Comparison of ENCODE assay signal across 17 cellular contexts in genomic region chr9:127664678-127665507, GRCh38. TPM values are rescaled to one million over a fixed set of nuclear protein-coding genes. Genes with fewer than 3 reads are reported as not detected.
A peak's percentile ranks its signal among the peaks of the same experiment; 100 is the strongest.
DNase-seq lines count a peak whose midpoint lies in the region; ATAC-seq, FAIRE-seq and TF ChIP-seq lines count a peak whose summit lies in the region.
"Had no signal": no experiment of that assay in that cellular context is flagged by ENCODE, and none has a peak within 500 bp of the region (broad histone marks: within the 10 kb centered on the region; RNA-seq: fewer than 3 reads in every experiment).

No MANE protein-coding gene starts in this region.

- H3K4me3 ChIP-seq in WERI-Rb-1 (ENCODE audit: low read depth, low read length) (no peak overlapping the region), right cardiac atrium (ENCODE audit: low read length) (no peak overlapping the region), smooth muscle cell (no peak overlapping the region)

- no peak overlapping the region for H3K9ac ChIP-seq in smooth muscle cell (ENCODE audit: low read depth)

- H3K4me3 Mint-ChIP-seq in activated T-cell treated with anti-CD3 and anti-CD28 coated beads, Interleukin-2, amount 50 U/mL, for 24 hours, result no peak overlapping the region
- no peak overlapping the region for H3K4me3 Mint-ChIP-seq in effector memory CD8-positive, alpha-beta T cell
- H3K4me3 Mint-ChIP-seq: activated naive CD8-positive, alpha-beta T cell; CD4-positive, alpha-beta memory T cell; dendritic cell treated with granulocyte-macrophage colony-stimulating factor and Interleukin-4, amounts not matched to agents 40 ng/mL and 50 ng/mL, for 4 days had no signal

- peaks cover 21% of the 10 kb centered on the region for H3K36me3 Mint-ChIP-seq in activated T-cell treated with anti-CD3 and anti-CD28 coated beads, Interleukin-2, amount 50 U/mL, for 24 hours (ENCODE audit: low read depth)
- peaks cover 7% of the 10 kb centered on the region for H3K36me3 Mint-ChIP-seq in effector memory CD8-positive, alpha-beta T cell (ENCODE audit: insufficient read depth)

- in situ Hi-C loops in G401 (cut with HindIII; ENCODE audit: low sequenced_read_pairs), result no loop called here

- no peaks in the 10 kb centered on the region for H3K4me1 Mint-ChIP-seq in activated T-cell treated with anti-CD3 and anti-CD28 coated beads, Interleukin-2, amount 50 U/mL, for 24 hours (ENCODE audit: low read depth)
- H3K4me1 Mint-ChIP-seq in effector memory CD8-positive, alpha-beta T cell (ENCODE audit: low read depth in 2 of 2), result no peaks in the 10 kb centered on the region
- H3K4me1 Mint-ChIP-seq: CD4-positive, alpha-beta memory T cell had no signal

- H3K4me1 ChIP-seq in right cardiac atrium (ENCODE audit: control insufficient read depth, insufficient read depth, low read length) (no peaks in the 10 kb centered on the region), smooth muscle cell (ENCODE audit: low read depth) (no peaks in the 10 kb centered on the region)

- FAIRE-seq in GM12892 (lab: Jason Lieb, UNC), result no peak

- TF ChIP-seq CTCF in WERI-Rb-1 (IDR thresholded peaks at IDR 0.05; ENCODE audit: low read depth, low read length) (no peak), smooth muscle cell (IDR thresholded peaks at IDR 0.05; ENCODE audit: borderline replicate concordance, insufficient read depth, poor library complexity, severe bottlenecking) (no peak)

- H3K79me2 ChIP-seq in smooth muscle cell (ENCODE audit: low read depth), result no peaks in the 10 kb centered on the region

- H2AFZ ChIP-seq in smooth muscle cell (ENCODE audit: low read depth), result no peak overlapping the region

- H3K27ac Mint-ChIP-seq in activated T-cell treated with anti-CD3 and anti-CD28 coated beads, Interleukin-2, amount 50 U/mL, for 24 hours, result no peak overlapping the region
- no peak overlapping the region for H3K27ac Mint-ChIP-seq in effector memory CD8-positive, alpha-beta T cell
- H3K27ac Mint-ChIP-seq: activated naive CD8-positive, alpha-beta T cell; dendritic cell treated with granulocyte-macrophage colony-stimulating factor and Interleukin-4, amounts not matched to agents 40 ng/mL and 50 ng/mL, for 4 days had no signal

- H3K9me3 ChIP-seq in WERI-Rb-1 (ENCODE audit: severe bottlenecking), result no peaks in the 10 kb centered on the region
- no peaks in the 10 kb centered on the region for H3K9me3 ChIP-seq in right cardiac atrium (ENCODE audit: control insufficient read depth, low read length)
- H3K9me3 ChIP-seq in smooth muscle cell (replicated peaks; ENCODE audit: low read depth), result no peaks in the 10 kb centered on the region

- no peaks in the 10 kb centered on the region for H3F3A ChIP-seq in smooth muscle cell (ENCODE audit: low read depth)

- no peak overlapping the region for H3K4me2 ChIP-seq in smooth muscle cell

- intact Hi-C loops in right cardiac atrium (cut with DNase I), result no loop called here

- no peaks in the 10 kb centered on the region for H4K20me1 ChIP-seq in smooth muscle cell (ENCODE audit: low read depth)

- peak overlapping the region; percentile 95 for H3K27ac ChIP-seq in WERI-Rb-1
- no peak overlapping the region for H3K27ac ChIP-seq in right cardiac atrium (ENCODE audit: low read length)
- no peak overlapping the region for H3K27ac ChIP-seq in smooth muscle cell (ENCODE audit: low read depth)

- no peaks in the 10 kb centered on the region for H3K27me3 Mint-ChIP-seq in activated T-cell treated with anti-CD3 and anti-CD28 coated beads, Interleukin-2, amount 50 U/mL, for 24 hours
- peaks cover 8 to 11% of the 10 kb centered on the region in 2 donors for H3K27me3 Mint-ChIP-seq in effector memory CD8-positive, alpha-beta T cell
- H3K27me3 Mint-ChIP-seq: activated naive CD8-positive, alpha-beta T cell; CD4-positive, alpha-beta memory T cell; dendritic cell treated with granulocyte-macrophage colony-stimulating factor and Interleukin-4, amounts not matched to agents 40 ng/mL and 50 ng/mL, for 4 days had no signal

- no peaks in the 10 kb centered on the region for H3K27me3 ChIP-seq in WERI-Rb-1 (ENCODE audit: insufficient read depth, low read depth, severe bottlenecking)
- no peaks in the 10 kb centered on the region for H3K27me3 ChIP-seq in right cardiac atrium (ENCODE audit: control insufficient read depth, insufficient read depth)
- H3K27me3 ChIP-seq in smooth muscle cell (ENCODE audit: low read depth), result no peaks in the 10 kb centered on the region

- no peaks in the 10 kb centered on the region for H3K9me3 Mint-ChIP-seq in activated T-cell treated with anti-CD3 and anti-CD28 coated beads, Interleukin-2, amount 50 U/mL, for 24 hours
- H3K9me3 Mint-ChIP-seq in effector memory CD8-positive, alpha-beta T cell, result no peaks in the 10 kb centered on the region
- H3K9me3 Mint-ChIP-seq: CD4-positive, alpha-beta memory T cell; dendritic cell treated with granulocyte-macrophage colony-stimulating factor and Interleukin-4, amounts not matched to agents 40 ng/mL and 50 ng/mL, for 4 days had no signal

- TF ChIP-seq POLR2A in GM12892 (IDR thresholded peaks at IDR 0.05; ENCODE audit: low read depth, low read length), result no peak

- DNase-seq in G401 (ENCODE audit: low spot score), result peak; percentile 73
- peak; percentile 95 for DNase-seq in WERI-Rb-1
- peak in 2 of 3 donors; percentile 48 to 52 for DNase-seq in right cardiac atrium
- peak; percentile 85 for DNase-seq in retina
- no peak for DNase-seq in smooth muscle cell (lab: John Stamatoyannopoulos, UW; ENCODE audit: unreplicated experiment)
- DNase-seq in GM12892 (ENCODE audit: insufficient read length), result no peak
- no peak for DNase-seq in activated T-cell treated with anti-CD3 and anti-CD28 coated beads, Interleukin-2, amount 50 U/mL, for 24 hours
- DNase-seq in effector memory CD8-positive, alpha-beta T cell, result no peak
- DNase-seq: CD4-positive, alpha-beta memory T cell; H7; NCI-H187 treated with DMSO at 0.1 percent for 48 hours; NK-92 treated with Interleukin-12 subunit alpha and Interleukin-12 subunit beta, amount 100 ng/mL, for 24 hours; T-helper 2 cell had no signal

- 62% methylated on average over 10 of the region's 10 CpGs for WGBS in right cardiac atrium
- 73% methylated on average over 10 of the region's 10 CpGs for WGBS in smooth muscle cell (ENCODE audit: low lambda C conversion rate)

- H3K36me3 ChIP-seq in WERI-Rb-1 (peaks cover 69% of the 10 kb centered on the region), smooth muscle cell (ENCODE audit: low read depth) (no peaks in the 10 kb centered on the region)

- ATAC-seq in right cardiac atrium, result peak; percentile 66 to 83
- ATAC-seq in effector memory CD8-positive, alpha-beta T cell (replicated peaks), result no peak

RNA-seq across cellular contexts. Expression of gene CFAP157, which starts 41.9 kb away (rescaled TPM):
- not detected in 2 replicates for total RNA-seq in G401 (2014; rRNA removed; shearing (Covaris generic))
- total RNA-seq in right cardiac atrium, result not detected
- polyA plus RNA-seq in right cardiac atrium, result 0.18 TPM
- total RNA-seq in smooth muscle cell, result not detected in 2 replicates
- 0.33 and 0.41 TPM in 2 replicates for polyA plus RNA-seq in smooth muscle cell
- polyA plus RNA-seq in GM12892 (2012; ENCODE audit: missing spikeins), result 0.25 TPM
- total RNA-seq: H7, mononuclear cell, skeletal muscle tissue had no signal

RNA-seq across cellular contexts. Expression of gene PTRH1, which starts 50.6 kb away (rescaled TPM):
- 33.3 and 35.0 TPM in 2 replicates for total RNA-seq in G401 (2014; rRNA removed; shearing (Covaris generic))
- 10 to 100 TPM in 3 of 4 donors, 1 to 10 TPM in 1; 8.7 to 15.0 (median 11.6) TPM for total RNA-seq in right cardiac atrium
- 16.3 TPM for polyA plus RNA-seq in right cardiac atrium
- 5.6 and 11.9 TPM in 2 replicates for total RNA-seq in smooth muscle cell
- polyA plus RNA-seq in smooth muscle cell, result 33.8 and 34.7 TPM in 2 replicates
- 1.7 TPM for polyA plus RNA-seq in GM12892 (2012; ENCODE audit: missing spikeins)

RNA-seq across cellular contexts. Expression of gene TTC16, which starts 51.0 kb away (rescaled TPM):
- total RNA-seq in G401 (2014; rRNA removed; shearing (Covaris generic)), result not detected in 2 replicates
- under 1 TPM in 3 of 4 donors, not detected in 1; 0.06 to 0.14 (median 0.11) TPM for total RNA-seq in right cardiac atrium
- polyA plus RNA-seq in right cardiac atrium, result 0.14 TPM
- not detected in 2 replicates for total RNA-seq in smooth muscle cell
- 0.22 TPM in 1 of 2 replicates, not detected in the other for polyA plus RNA-seq in smooth muscle cell
- not detected for polyA plus RNA-seq in GM12892 (2012; ENCODE audit: missing spikeins)
- total RNA-seq: H7, skeletal muscle tissue had no signal

RNA-seq across cellular contexts. Expression of gene STXBP1, which starts 52.8 kb away (rescaled TPM):
- 2.8 and 11.2 TPM in 2 replicates for total RNA-seq in G401 (2014; rRNA removed; shearing (Covaris generic))
- total RNA-seq in right cardiac atrium (10 to 100 TPM; 30.0 to 43.3 (median 41.2) TPM), smooth muscle cell (22.4 and 39.5 TPM in 2 replicates)
- polyA plus RNA-seq in right cardiac atrium (19.4 TPM), smooth muscle cell (22.8 and 26.7 TPM in 2 replicates)
- polyA plus RNA-seq in GM12892 (2012; ENCODE audit: missing spikeins), result 1.8 TPM

Comparison
In these comparisons a context has a peak if more than half of its experiments do, and no peak if none do; other contexts are left out.
1. DNase-seq: peak in G401 (single experiment), WERI-Rb-1 (single experiment), right cardiac atrium (2 of 3) and retina (single experiment); none in smooth muscle cell (single experiment), GM12892 (single experiment), activated T-cell treated with anti-CD3 and anti-CD28 coated beads, Interleukin-2, amount 50 U/mL, for 24 hours (single experiment) and effector memory CD8-positive, alpha-beta T cell (0 of 3).